9 cellular contexts compared by ENCODE assay signal in the genomic region with DNA sequence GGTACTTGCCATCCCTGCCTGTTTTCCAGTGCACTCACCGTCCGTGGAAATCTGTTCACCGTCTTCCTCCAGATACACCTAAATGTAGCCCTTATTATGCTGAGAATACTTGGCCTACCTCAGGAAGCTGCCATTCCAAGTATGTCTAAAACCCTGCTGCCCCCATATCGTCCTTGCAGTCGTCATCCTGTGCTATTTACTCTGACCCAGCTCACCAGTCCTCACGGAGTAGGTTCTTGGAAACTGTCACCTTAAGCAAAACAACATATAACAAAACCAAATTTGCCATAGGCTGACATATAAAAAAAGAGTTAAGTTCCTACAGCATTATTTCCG. TPM values are rescaled to one million over a fixed set of nuclear protein-coding genes. Genes with fewer than 3 reads are reported as not detected.
DNase-seq lines count a peak whose midpoint lies in the region; ATAC-seq and TF ChIP-seq lines count a peak whose summit lies in the region.
"Had no signal": no experiment of that assay in that cellular context is flagged by ENCODE, and none has a peak within 500 bp of the region (broad histone marks: within the 10 kb centered on the region; RNA-seq: fewer than 3 reads in every experiment).

No MANE protein-coding gene starts in this region.

- H2BK120ac ChIP-seq in IMR-90 (ENCODE audit: low read depth, low read length) = 0 out of 2 replicates have a peak overlapping the region, but pooled peaks have one; percentile 68

- H3K4me1 Mint-ChIP-seq in CD4-positive, CD25-positive, alpha-beta regulatory T cell = peaks cover 22 to 30% (median 26%) of the 10 kb centered on the region in 4 donors
- H3K4me1 Mint-ChIP-seq in MCF 10A (ENCODE audit: insufficient read depth, unreplicated experiment) = peaks cover 12% of the 10 kb centered on the region
- H3K4me1 Mint-ChIP-seq in natural killer cell treated with Interleukin-12 subunit alpha and Interleukin-12 subunit beta and Interleukin-15 and Interleukin-18, amount 100 ng/mL, for 72 hours (ENCODE audit: low read depth in 2 of 2) = peaks cover 18 to 30% of the 10 kb centered on the region in 2 donors

- H4K91ac ChIP-seq in IMR-90 (ENCODE audit: insufficient read depth, low read depth, low read length) = peak overlapping the region; percentile 64

- H3K9me3 Mint-ChIP-seq in CD4-positive, CD25-positive, alpha-beta regulatory T cell = peaks cover 0 to 2% (median 0%) of the 10 kb centered on the region in 7 donors
- H3K9me3 Mint-ChIP-seq in MCF 10A (ENCODE audit: unreplicated experiment) = no peaks in the 10 kb centered on the region
- no peaks in the 10 kb centered on the region for H3K9me3 Mint-ChIP-seq in natural killer cell treated with Interleukin-12 subunit alpha and Interleukin-12 subunit beta and Interleukin-15 and Interleukin-18, amount 100 ng/mL, for 72 hours

- H3K4me1 ChIP-seq in CD4-positive, CD25-positive, alpha-beta regulatory T cell (ENCODE audit: control insufficient read depth, insufficient read depth, low read length, poor library complexity, severe bottlenecking) = peaks cover 36% of the 10 kb centered on the region
- no peaks in the 10 kb centered on the region; the same call in 1 of the 2 replicates for H3K4me1 ChIP-seq in IMR-90 (ENCODE audit: control insufficient read depth, insufficient read depth, low read length)

- CTCF ChIA-PET in IMR-90 (lab: Yijun Ruan, JAX) = no interaction called here
- CTCF ChIA-PET in MCF 10A (lab: Yijun Ruan, JAX) = interaction anchor here (1.1 kb wide), 1 partner anchor 59 kb away, joined by 3 read pairs; no protein-coding TSS in a partner anchor

- no peak overlapping the region for H3K18ac ChIP-seq in IMR-90 (ENCODE audit: low read depth, low read length)

- no peaks in the 10 kb centered on the region for H3K9me3 ChIP-seq in CD4-positive, CD25-positive, alpha-beta regulatory T cell (ENCODE audit: control insufficient read depth in 2 of 2, low read length in 2 of 2)
- no peaks in the 10 kb centered on the region for H3K9me3 ChIP-seq in IMR-90 (ENCODE audit: control insufficient read depth, insufficient read depth, low read length)
- H3K9me3 ChIP-seq: uterus had no signal

- no peak overlapping the region for H2BK20ac ChIP-seq in IMR-90 (ENCODE audit: low read depth, low read length)

- no peaks in the 10 kb centered on the region for H3K27me3 Mint-ChIP-seq in CD4-positive, CD25-positive, alpha-beta regulatory T cell
- H3K27me3 Mint-ChIP-seq in MCF 10A (ENCODE audit: insufficient read depth, unreplicated experiment) = no peaks in the 10 kb centered on the region
- no peaks in the 10 kb centered on the region for H3K27me3 Mint-ChIP-seq in natural killer cell treated with Interleukin-12 subunit alpha and Interleukin-12 subunit beta and Interleukin-15 and Interleukin-18, amount 100 ng/mL, for 72 hours

- H3K4ac ChIP-seq in IMR-90 (ENCODE audit: low read depth, low read length) = peak overlapping the region; percentile 86

- peak overlapping the region; percentile 92 to 96 (median 92) for H3K27ac Mint-ChIP-seq in CD4-positive, CD25-positive, alpha-beta regulatory T cell
- no peak overlapping the region for H3K27ac Mint-ChIP-seq in MCF 10A (ENCODE audit: low read depth, unreplicated experiment)
- H3K27ac Mint-ChIP-seq in natural killer cell treated with Interleukin-12 subunit alpha and Interleukin-12 subunit beta and Interleukin-15 and Interleukin-18, amount 100 ng/mL, for 72 hours = peak overlapping the region; percentile 45 to 81

- TF ChIP-seq POLR2A in IMR-90 (IDR thresholded peaks at IDR 0.05; ENCODE audit: low read depth, low read length) = no peak

- H3K27me3 ChIP-seq in CD4-positive, CD25-positive, alpha-beta regulatory T cell (ENCODE audit: control insufficient read depth, insufficient read depth, low read length) = no peaks in the 10 kb centered on the region
- no peaks in the 10 kb centered on the region for H3K27me3 ChIP-seq in IMR-90 (ENCODE audit: control insufficient read depth, insufficient read depth, low read length)
- H3K27me3 ChIP-seq: uterus had no signal

- no peak for ATAC-seq in CD4-positive, CD25-positive, alpha-beta regulatory T cell (ENCODE audit: low read depth in 2 of 2)
- ATAC-seq in IMR-90 (ENCODE audit: low read depth) = no peak
- no peak for ATAC-seq in natural killer cell treated with Interleukin-12 subunit alpha and Interleukin-12 subunit beta and Interleukin-15 and Interleukin-18, amount 100 ng/mL, for 72 hours
- ATAC-seq in HG02623 (IDR thresholded peaks at IDR 0.05; ENCODE audit: unreplicated experiment) = no peak
- no peak for ATAC-seq in left lobe of liver
- ATAC-seq in HG02973 (IDR thresholded peaks at IDR 0.05; ENCODE audit: unreplicated experiment) = no peak

- POLR2A ChIA-PET in IMR-90 (lab: Charles Lee; ENCODE audit: unreplicated experiment) = no interaction called here
- POLR2A ChIA-PET in MCF 10A (lab: Yijun Ruan, JAX) = no interaction called here

- H2AK5ac ChIP-seq in IMR-90 (ENCODE audit: low read depth, low read length) = peak overlapping the region; percentile 86

- H3K36me3 ChIP-seq in CD4-positive, CD25-positive, alpha-beta regulatory T cell (ENCODE audit: control insufficient read depth, insufficient read depth, low read length) = no peaks in the 10 kb centered on the region
- H3K36me3 ChIP-seq in IMR-90 (ENCODE audit: control insufficient read depth, insufficient read depth, low read length) = no peaks in the 10 kb centered on the region
- H3K36me3 ChIP-seq: uterus had no signal

- dilution Hi-C loops in IMR-90 (cut with HindIII; ENCODE audit: low sequenced_read_pairs, unreplicated experiment) = no loop called here

- peak overlapping the region; percentile 89 to 98 (median 90) for H3K4me3 Mint-ChIP-seq in CD4-positive, CD25-positive, alpha-beta regulatory T cell
- peak overlapping the region; percentile 78 for H3K4me3 Mint-ChIP-seq in MCF 10A (ENCODE audit: unreplicated experiment)
- peak overlapping the region; percentile 83 for H3K4me3 Mint-ChIP-seq in natural killer cell treated with Interleukin-12 subunit alpha and Interleukin-12 subunit beta and Interleukin-15 and Interleukin-18, amount 100 ng/mL, for 72 hours

- H2BK15ac ChIP-seq in IMR-90 (ENCODE audit: low read depth, low read length) = peak overlapping the region; percentile 58; the same call in 1 of the 3 replicates

- H3K79me1 ChIP-seq in IMR-90 (ENCODE audit: low read depth in 1 of 2, low read length in 2 of 2) = peaks cover 7 to 21% of the 10 kb centered on the region in 2 experiments

- H4K20me1 ChIP-seq in IMR-90 (ENCODE audit: insufficient read depth, low read length) = peaks cover 22% of the 10 kb centered on the region

- intact Hi-C loops in IMR-90 (cut with micrococcal nuclease) = loop anchor here (2.0 to 10.0 kb wide), 3 partner anchors 90 to 710 kb away; a partner anchor contains a TSS
- intact Hi-C loops in MCF 10A (cut with micrococcal nuclease) = loop anchor here (10.0 kb wide), 1 partner anchor 390 kb away; a partner anchor contains a TSS

- in situ Hi-C loops in IMR-90 (cut with MboI; ENCODE audit: low sequenced_read_pairs) = no loop called here

- TF ChIP-seq CTCF in IMR-90 (conservative IDR thresholded peaks at IDR 0.05; ENCODE audit: low read depth, low read length) (no peak), MCF 10A (IDR thresholded peaks at IDR 0.05; ENCODE audit: unreplicated experiment) (no peak)

- no peak for TF ChIP-seq RAD21 in IMR-90 (IDR thresholded peaks at IDR 0.05; ENCODE audit: low read length)

- H3K9ac ChIP-seq in IMR-90 (ENCODE audit: low read depth, low read length) = no peak overlapping the region

- H2AK9ac ChIP-seq in IMR-90 (replicated peaks; ENCODE audit: low read depth, low read length, poor library complexity) = peak overlapping the region; percentile 92

- H3K4me2 ChIP-seq in IMR-90 (ENCODE audit: low read depth, low read length) = no peak overlapping the region

- H2AFZ ChIP-seq in IMR-90 (replicated peaks; ENCODE audit: low read length, poor library complexity) = peak overlapping the region; percentile 99

- H4K8ac ChIP-seq in IMR-90 (ENCODE audit: low read depth in 2 of 2, low read length in 2 of 2) = peak overlapping the region; percentile 95 to 99

- peak overlapping the region; percentile 42 for H3K4me3 ChIP-seq in CD4-positive, CD25-positive, alpha-beta regulatory T cell (ENCODE audit: low read depth, low read length)
- no peak overlapping the region for H3K4me3 ChIP-seq in IMR-90 (ENCODE audit: insufficient read depth, low read depth, low read length)

- H3K9me1 ChIP-seq in IMR-90 (ENCODE audit: insufficient read depth, low read length) = peaks cover 9% of the 10 kb centered on the region

- peak in 1 of 3 donors; percentile 52 for DNase-seq in CD4-positive, CD25-positive, alpha-beta regulatory T cell
- DNase-seq in IMR-90 (no peak), MCF 10A (ENCODE audit: unreplicated experiment) (no peak), CD1c-positive myeloid dendritic cell (ENCODE audit: extremely low spot score) (no peak), left lobe of liver (ENCODE audit: low spot score) (no peak)
- no peak for DNase-seq in natural killer cell treated with Interleukin-12 subunit alpha and Interleukin-12 subunit beta and Interleukin-15 and Interleukin-18, amount 100 ng/mL, for 72 hours (ENCODE audit: low spot score)

- H3K36me3 Mint-ChIP-seq in CD4-positive, CD25-positive, alpha-beta regulatory T cell = no peaks in the 10 kb centered on the region
- H3K36me3 Mint-ChIP-seq in MCF 10A (ENCODE audit: insufficient read depth, unreplicated experiment) = no peaks in the 10 kb centered on the region
- no peaks in the 10 kb centered on the region for H3K36me3 Mint-ChIP-seq in natural killer cell treated with Interleukin-12 subunit alpha and Interleukin-12 subunit beta and Interleukin-15 and Interleukin-18, amount 100 ng/mL, for 72 hours

- no TSS peak for BruUV-seq in IMR-90 (replicated peaks; lab: Mats Ljungman, UMichigan)
- BruUV-seq in MCF 10A (replicated peaks; lab: Mats Ljungman, UMichigan) = no TSS peak

- peak overlapping the region; percentile 72 for H3K27ac ChIP-seq in CD4-positive, CD25-positive, alpha-beta regulatory T cell (ENCODE audit: insufficient read depth, low read length, poor library complexity, severe bottlenecking)
- H3K27ac ChIP-seq in IMR-90 (ENCODE audit: insufficient read depth, low read length) = no peak overlapping the region

- H2BK5ac ChIP-seq in IMR-90 (ENCODE audit: low read depth, low read length, poor library complexity, severe bottlenecking) = no peak overlapping the region

- H3K14ac ChIP-seq in IMR-90 (replicated peaks; ENCODE audit: low read depth, low read length) = peak overlapping the region; percentile 25; the same call in 1 of the 2 replicates

- H4K5ac ChIP-seq in IMR-90 (ENCODE audit: low read depth, low read length) = peak overlapping the region; percentile 96

- H3K56ac ChIP-seq in IMR-90 (ENCODE audit: extremely low read depth, insufficient read depth, low read length) = no peak overlapping the region

- 0 out of 2 replicates have a peak overlapping the region, but pooled peaks have one; percentile 7 for H3K23ac ChIP-seq in IMR-90 (ENCODE audit: low read depth, low read length)

- no CpG with 5 or more reads among the region's 7 CpGs for WGBS in IMR-90 (ENCODE audit: extremely low coverage in 2 of 2, insufficient read length in 1 of 2), 2 experiments

RNA-seq across cellular contexts. Expression of a gene that starts 0.9 kb away (rescaled TPM):
- total RNA-seq in CD4-positive, CD25-positive, alpha-beta regulatory T cell = 156 TPM
- polyA plus RNA-seq in CD4-positive, CD25-positive, alpha-beta regulatory T cell = 10 to 100 TPM; 41.3 to 68.8 (median 49.1) TPM
- total RNA-seq in IMR-90 (2012; rRNA removed) (18.1 and 21.9 TPM in 2 replicates), MCF 10A (2022) (24.2 and 27.5 TPM in 2 replicates), left lobe of liver (10.9 TPM)
- polyA plus RNA-seq in IMR-90 (2012; rRNA removed) = 8.8 and 9.8 TPM in 2 replicates
- polyA plus RNA-seq in IMR-90 (2012; cell fraction: cytosol; rRNA removed) = 2.7 and 3.9 TPM in 2 replicates
- 1.3 and 7.1 TPM in 2 replicates for polyA plus RNA-seq in IMR-90 (2012; cell fraction: nucleus; rRNA removed; ENCODE audit: low replicate concordance)
- 100 to 1,000 TPM; 149 to 152 TPM for total RNA-seq in natural killer cell treated with Interleukin-12 subunit alpha and Interleukin-12 subunit beta and Interleukin-15 and Interleukin-18, amount 100 ng/mL, for 72 hours
